In the genomic region with DNA sequence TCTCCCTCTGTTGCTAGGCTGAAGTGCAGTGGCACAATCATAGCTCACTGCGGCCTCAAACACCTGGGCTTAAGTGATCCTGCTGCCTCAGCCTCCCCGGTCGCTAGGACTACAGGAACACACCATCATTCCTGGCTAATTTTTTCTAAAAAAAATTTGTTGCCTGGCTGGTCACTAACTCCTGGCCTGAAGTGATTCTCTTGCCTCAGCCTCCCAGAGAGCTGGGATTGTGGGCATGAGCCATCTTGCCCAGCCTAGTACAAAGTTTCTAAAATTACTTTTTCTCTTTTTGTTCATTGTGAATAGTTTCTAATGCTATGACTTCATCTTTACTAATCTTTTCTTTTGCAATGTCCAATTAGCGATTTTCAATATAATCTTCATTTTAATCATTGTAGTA, we compare ENCODE assay signal across 19 cellular contexts.
"Had no signal": no experiment of that assay in that cellular context is flagged by ENCODE, and none has a peak within 500 bp of the region (broad histone marks: within the 10 kb centered on the region; RNA-seq: fewer than 3 reads in every experiment).

No MANE protein-coding gene starts in this region.

- H3K4me3 ChIP-seq: colonic mucosa, gastrocnemius medialis, heart right ventricle, left lung, lower lobe of right lung, neural progenitor cell, ovary, right atrium auricular region, upper lobe of right lung, vagina had no signal

- FAIRE-seq: small intestine had no signal

- H3K27ac Mint-ChIP-seq: natural killer cell treated with Interleukin-12 subunit alpha and Interleukin-12 subunit beta and Interleukin-15 and Interleukin-18, amount 100 ng/mL, for 72 hours; neural progenitor cell had no signal

- H3K27me3 Mint-ChIP-seq: natural killer cell treated with Interleukin-12 subunit alpha and Interleukin-12 subunit beta and Interleukin-15 and Interleukin-18, amount 100 ng/mL, for 72 hours had no signal

- H3K4me3 Mint-ChIP-seq: natural killer cell treated with Interleukin-12 subunit alpha and Interleukin-12 subunit beta and Interleukin-15 and Interleukin-18, amount 100 ng/mL, for 72 hours; neural progenitor cell had no signal

- H3K36me3 ChIP-seq: colonic mucosa, ovary had no signal

- H2AFZ ChIP-seq: neural progenitor cell had no signal

- H3K9me3 ChIP-seq: colonic mucosa, gastrocnemius medialis, heart right ventricle, left lung, lower lobe of right lung, ovary, right atrium auricular region, upper lobe of right lung, vagina had no signal

- H3K4me1 ChIP-seq: colonic mucosa, gastrocnemius medialis, left lung, lower lobe of right lung, right atrium auricular region, upper lobe of right lung, vagina had no signal

- H3K9ac ChIP-seq: neural progenitor cell had no signal

- DNase-seq: colonic mucosa; gastrocnemius medialis; heart right ventricle; hypothalamus; islet precursor cell; left lung; lower lobe of right lung; mesenchymal stem cell; midbrain; nucleus accumbens; ovary; small intestine; stimulated activated CD4-positive, alpha-beta T cell treated with anti-CD3 and anti-CD28 coated beads, Interleukin-12 subunit alpha, Interleukin-12 subunit beta, amount 100 ng/mL, for 4 hours; stimulated activated naive CD4-positive, alpha-beta T cell treated with Interleukin-2 at 50 U/mL for 16 hours; upper lobe of right lung had no signal

- H3K27me3 ChIP-seq: colonic mucosa, gastrocnemius medialis, heart right ventricle, left lung, neural progenitor cell, ovary, right atrium auricular region, upper lobe of right lung, vagina had no signal

- H3K9me3 Mint-ChIP-seq: natural killer cell treated with Interleukin-12 subunit alpha and Interleukin-12 subunit beta and Interleukin-15 and Interleukin-18, amount 100 ng/mL, for 72 hours; neural progenitor cell had no signal

- H3K4me2 ChIP-seq: neural progenitor cell had no signal

- ATAC-seq: gastrocnemius medialis; heart right ventricle; left lung; lower lobe of right lung; natural killer cell treated with Interleukin-12 subunit alpha and Interleukin-12 subunit beta and Interleukin-15 and Interleukin-18, amount 100 ng/mL, for 72 hours; upper lobe of right lung had no signal

- H3K27ac ChIP-seq: colonic mucosa, gastrocnemius medialis, heart right ventricle, left lung, lower lobe of right lung, neural progenitor cell, ovary, right atrium auricular region, upper lobe of right lung, vagina had no signal
